ENCODE assay signal across 12 cellular contexts in the genomic region with DNA sequence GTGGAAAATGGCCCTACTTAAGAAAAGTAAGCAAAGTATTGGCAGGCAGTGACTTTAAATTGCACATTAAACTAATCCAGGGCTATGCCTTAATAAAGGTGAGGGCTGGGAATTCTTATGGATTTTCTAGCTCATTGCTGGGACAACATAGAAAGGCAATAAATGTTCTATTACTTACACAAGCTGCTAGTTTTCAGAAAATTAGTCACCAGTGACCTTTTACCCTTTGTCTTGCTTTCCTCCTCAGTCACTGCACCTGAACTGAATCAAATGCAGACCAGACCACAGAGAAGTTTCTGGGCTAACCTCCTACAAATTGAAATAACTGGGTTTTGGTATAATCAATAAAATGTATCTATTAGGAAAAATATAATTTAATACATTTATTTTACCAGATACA.
"Had no signal": no experiment of that assay in that cellular context is flagged by ENCODE, and none has a peak within 500 bp of the region (broad histone marks: within the 10 kb centered on the region; RNA-seq: fewer than 3 reads in every experiment).

No MANE protein-coding gene starts in this region.

- H3K27me3 ChIP-seq: adrenal gland had no signal

- H3K4me3 Mint-ChIP-seq: brain; central memory CD8-positive, alpha-beta T cell; effector memory CD8-positive, alpha-beta T cell; stimulated activated naive CD8-positive, alpha-beta T cell treated with anti-CD3 and anti-CD28 coated beads, Interleukin-15, amount 100 ng/mL, for 72 hours had no signal

- H3K4me3 ChIP-seq: adrenal gland, thoracic aorta had no signal

- H3K4me1 Mint-ChIP-seq: brain; central memory CD8-positive, alpha-beta T cell; stimulated activated naive CD8-positive, alpha-beta T cell treated with anti-CD3 and anti-CD28 coated beads, Interleukin-15, amount 100 ng/mL, for 72 hours had no signal

- H3K36me3 Mint-ChIP-seq: brain had no signal

- H3K9me3 Mint-ChIP-seq: stimulated activated naive CD8-positive, alpha-beta T cell treated with anti-CD3 and anti-CD28 coated beads, Interleukin-15, amount 100 ng/mL, for 72 hours had no signal

- H3K27me3 Mint-ChIP-seq: brain; central memory CD8-positive, alpha-beta T cell; effector memory CD8-positive, alpha-beta T cell; stimulated activated naive CD8-positive, alpha-beta T cell treated with anti-CD3 and anti-CD28 coated beads, Interleukin-15, amount 100 ng/mL, for 72 hours had no signal

- H3K27ac Mint-ChIP-seq: brain; effector memory CD8-positive, alpha-beta T cell; stimulated activated naive CD8-positive, alpha-beta T cell treated with anti-CD3 and anti-CD28 coated beads, Interleukin-15, amount 100 ng/mL, for 72 hours had no signal

- H3K4me1 ChIP-seq: adrenal gland had no signal

- H3K36me3 ChIP-seq: adrenal gland, thoracic aorta had no signal

- FAIRE-seq: islet of Langerhans had no signal

- H3K27ac ChIP-seq: adrenal gland, thoracic aorta had no signal

- H3K9me3 ChIP-seq: adrenal gland, thoracic aorta had no signal

- DNase-seq: activated naive CD4-positive, alpha-beta T cell treated with anti-CD3 and anti-CD28 coated beads, Interleukin-2, amount 50 U/mL, for 16 hours; activated T-cell treated with anti-CD3 and anti-CD28 coated beads, Interleukin-2, amount 50 U/mL, for 1 hour; adrenal gland; effector memory CD8-positive, alpha-beta T cell; glutamatergic neuron; left ventricle myocardium superior; stimulated activated CD4-positive, alpha-beta T cell treated with anti-CD3 and anti-CD28 coated beads, Interleukin-4, amount 100 ng/mL, for 24 hours; stimulated activated naive CD8-positive, alpha-beta T cell treated with anti-CD3 and anti-CD28 coated beads, Interleukin-15, amount 100 ng/mL, for 72 hours had no signal
